In the genomic region with DNA sequence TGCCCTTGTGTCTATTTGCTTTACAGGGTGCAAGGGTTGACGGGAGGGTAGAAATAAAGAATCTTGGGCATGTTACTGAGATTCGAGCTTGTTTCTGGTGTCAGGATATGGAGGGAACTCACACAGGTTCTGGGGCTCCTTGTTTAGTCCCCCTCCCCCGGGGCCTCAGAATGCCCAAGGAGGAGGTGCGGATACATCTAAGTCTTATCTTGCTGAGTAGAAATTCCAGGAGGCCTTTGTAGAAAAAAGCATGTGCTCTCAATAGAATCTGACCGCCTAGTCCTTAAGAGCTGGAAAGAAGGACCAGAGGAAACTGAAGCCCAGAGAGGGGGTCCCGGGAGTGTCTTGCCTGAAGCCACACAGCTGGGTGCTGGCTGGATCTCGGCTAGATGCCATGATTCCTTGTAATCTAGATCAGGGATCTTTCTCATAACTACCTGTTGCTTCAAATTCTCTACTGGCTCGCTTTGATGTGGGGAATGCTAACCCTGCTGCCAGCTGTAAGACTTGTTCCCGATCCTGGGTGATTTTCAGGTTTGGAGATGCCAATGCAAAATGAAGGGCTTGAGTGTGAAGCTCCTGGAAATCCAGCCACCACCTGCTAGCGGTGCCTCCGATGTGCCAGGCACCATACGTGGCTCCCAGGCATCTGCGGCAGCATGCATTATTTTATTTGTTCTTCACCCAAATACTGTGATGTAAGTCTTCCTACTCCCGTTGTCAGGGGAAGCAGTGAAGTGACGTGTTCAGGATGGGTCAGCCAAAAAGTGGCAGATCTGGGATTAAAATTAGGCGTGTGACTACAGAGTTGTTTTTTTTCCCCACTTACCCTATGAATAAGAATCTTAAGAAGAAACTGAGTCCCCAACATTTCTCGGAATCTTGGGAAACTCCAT, we compare ENCODE assay signal across 30 cellular contexts.
DNase-seq lines count a peak whose midpoint lies in the region; ATAC-seq and TF ChIP-seq lines count a peak whose summit lies in the region.
"Had no signal": no experiment of that assay in that cellular context is flagged by ENCODE, and none has a peak within 500 bp of the region (broad histone marks: within the 10 kb centered on the region; RNA-seq: fewer than 3 reads in every experiment).

No MANE protein-coding gene starts in this region.

- H3K4me3 ChIP-seq in coronary artery (no peak overlapping the region), heart left ventricle (no peak overlapping the region), neural progenitor cell (no peak overlapping the region), SK-N-SH (ENCODE audit: low read depth in 2 of 2, low read length in 1 of 2) (no peak overlapping the region)
- H3K4me3 ChIP-seq: BLaER1 treated with 17β-estradiol and CSF1 and Interleukin-3, amounts not matched to agents 10 nM and 100 nM; cardiac muscle cell; GM23248; right lobe of liver; thyroid gland had no signal

- no peaks in the 10 kb centered on the region for H3K9me3 Mint-ChIP-seq in neural progenitor cell
- no peaks in the 10 kb centered on the region for H3K9me3 Mint-ChIP-seq in activated naive CD4-positive, alpha-beta T cell treated with anti-CD3 and anti-CD28 coated beads, Interleukin-2, amount 10 ng/mL, durations not matched to agents 7 days and 5 days
- H3K9me3 Mint-ChIP-seq: activated naive CD4-positive, alpha-beta T cell treated with anti-CD3 and anti-CD28 coated beads, Interleukin-2, amount 50 U/mL, for 72 hours; activated T-helper 2 cell treated with anti-CD3 and anti-CD28 coated beads, Interferon-gamma antibody, Interleukin-2, Interleukin-4, amounts not matched to agents 10 μg/mL and 5 μg/mL and 100 μg/mL, durations not matched to agents 14 hours and 24 hours and 36 hours; memory B cell; neural crest cell; stimulated activated naive CD8-positive, alpha-beta T cell treated with anti-CD3 and anti-CD28 coated beads, Interleukin-15, amount 100 ng/mL, for 72 hours had no signal

- no peak for TF ChIP-seq POLR2A in heart left ventricle (IDR thresholded peaks at IDR 0.05)

- H3K4me3 Mint-ChIP-seq in neural progenitor cell = no peak overlapping the region
- H3K4me3 Mint-ChIP-seq in activated naive CD4-positive, alpha-beta T cell treated with anti-CD3 and anti-CD28 coated beads, Interleukin-2, amount 10 ng/mL, durations not matched to agents 7 days and 5 days = no peak overlapping the region
- H3K4me3 Mint-ChIP-seq: memory B cell; neural crest cell; stimulated activated naive CD8-positive, alpha-beta T cell treated with anti-CD3 and anti-CD28 coated beads, Interleukin-15, amount 100 ng/mL, for 72 hours had no signal

- POLR2A ChIA-PET in SK-N-SH (lab: Yijun Ruan, JAX) = no interaction called here

- H3K79me2 ChIP-seq in neural progenitor cell (ENCODE audit: low read depth) = no peaks in the 10 kb centered on the region
- no peaks in the 10 kb centered on the region for H3K79me2 ChIP-seq in SK-N-SH (ENCODE audit: insufficient read depth)

- peaks cover 0 to 22% (median 1%) of the 10 kb centered on the region in 12 donors for H3K4me1 ChIP-seq in heart left ventricle
- peaks cover 40% of the 10 kb centered on the region for H3K4me1 ChIP-seq in neural progenitor cell
- peaks cover 0 to 32% of the 10 kb centered on the region in 2 experiments; a peak in 2 of 4 replicates for H3K4me1 ChIP-seq in SK-N-SH (ENCODE audit: control insufficient read depth in 1 of 2, insufficient read depth in 2 of 2, low read depth in 1 of 2, low read length in 1 of 2)
- H3K4me1 ChIP-seq: right lobe of liver had no signal

- H4K20me1 ChIP-seq in neural progenitor cell (ENCODE audit: low read depth) (no peaks in the 10 kb centered on the region), SK-N-SH (ENCODE audit: insufficient read depth) (no peaks in the 10 kb centered on the region)
- H4K20me1 ChIP-seq: BLaER1 treated with 17β-estradiol and CSF1 and Interleukin-3, amounts not matched to agents 10 nM and 100 nM had no signal

- H3F3A ChIP-seq in neural progenitor cell (ENCODE audit: low read depth) (peaks cover 13% of the 10 kb centered on the region), SK-N-SH (replicated peaks; ENCODE audit: insufficient read depth) (no peaks in the 10 kb centered on the region)

- intact Hi-C loops in heart left ventricle (cut with DNase I) = no loop called here

- TF ChIP-seq RAD21 in SK-N-SH (IDR thresholded peaks at IDR 0.05; ENCODE audit: low read length) = no peak

- H3K4me1 Mint-ChIP-seq in neural progenitor cell = peaks cover 31% of the 10 kb centered on the region
- H3K4me1 Mint-ChIP-seq in activated naive CD4-positive, alpha-beta T cell treated with anti-CD3 and anti-CD28 coated beads, Interleukin-2, amount 10 ng/mL, durations not matched to agents 7 days and 5 days = no peaks in the 10 kb centered on the region
- H3K4me1 Mint-ChIP-seq: memory B cell; stimulated activated naive CD8-positive, alpha-beta T cell treated with anti-CD3 and anti-CD28 coated beads, Interleukin-15, amount 100 ng/mL, for 72 hours had no signal

- 84 to 88% (median 85%) methylated on average over 17 of the region's 17 CpGs for WGBS in heart left ventricle, 4 donors
- 90% methylated on average over 17 of the region's 17 CpGs for WGBS in SK-N-SH (ENCODE audit: low lambda C conversion rate)

- H2AFZ ChIP-seq in neural progenitor cell (replicated peaks) (no peak overlapping the region), SK-N-SH (ENCODE audit: low read depth) (no peak overlapping the region)
- H2AFZ ChIP-seq: GM23248 had no signal

- H3K27me3 Mint-ChIP-seq in neural progenitor cell (ENCODE audit: insufficient read depth, low read depth) = peaks cover 6% of the 10 kb centered on the region
- H3K27me3 Mint-ChIP-seq in activated naive CD4-positive, alpha-beta T cell treated with anti-CD3 and anti-CD28 coated beads, Interleukin-2, amount 10 ng/mL, durations not matched to agents 7 days and 5 days = no peaks in the 10 kb centered on the region
- H3K27me3 Mint-ChIP-seq: stimulated activated naive CD8-positive, alpha-beta T cell treated with anti-CD3 and anti-CD28 coated beads, Interleukin-15, amount 100 ng/mL, for 72 hours had no signal

- H3K27ac ChIP-seq in coronary artery (peak overlapping the region; percentile 63 to 79), heart left ventricle (peak overlapping the region in 8 of 12 donors; percentile 8 to 78 (median 70)), neural progenitor cell (no peak overlapping the region), SK-N-SH (ENCODE audit: low read depth in 2 of 2, low read length in 1 of 2) (no peak overlapping the region)
- H3K27ac ChIP-seq: BLaER1 treated with 17β-estradiol and CSF1 and Interleukin-3, amounts not matched to agents 10 nM and 100 nM; cardiac muscle cell; GM23248; right lobe of liver; thyroid gland; VCaP had no signal

- H3K36me3 Mint-ChIP-seq in neural progenitor cell = no peaks in the 10 kb centered on the region
- no peaks in the 10 kb centered on the region for H3K36me3 Mint-ChIP-seq in activated naive CD4-positive, alpha-beta T cell treated with anti-CD3 and anti-CD28 coated beads, Interleukin-2, amount 10 ng/mL, durations not matched to agents 7 days and 5 days
- H3K36me3 Mint-ChIP-seq: activated naive CD4-positive, alpha-beta T cell treated with anti-CD3 and anti-CD28 coated beads, Interleukin-2, amount 50 U/mL, for 72 hours; memory B cell had no signal

- H3K36me3 ChIP-seq in heart left ventricle = no peaks in the 10 kb centered on the region
- H3K36me3 ChIP-seq in neural progenitor cell = no peaks in the 10 kb centered on the region
- no peaks in the 10 kb centered on the region for H3K36me3 ChIP-seq in SK-N-SH (replicated peaks in 1 of 2; ENCODE audit: control insufficient read depth in 1 of 2, insufficient read depth in 2 of 2, low read length in 1 of 2)
- H3K36me3 ChIP-seq: cardiac muscle cell, right lobe of liver, thyroid gland had no signal

- TF ChIP-seq CTCF in coronary artery (IDR thresholded peaks at IDR 0.05) = no peak
- no peak for TF ChIP-seq CTCF in heart left ventricle (IDR thresholded peaks at IDR 0.05)
- no peak for TF ChIP-seq CTCF in neural progenitor cell (IDR thresholded peaks at IDR 0.05)
- no peak for TF ChIP-seq CTCF in SK-N-SH (IDR thresholded peaks at IDR 0.05)

- no peaks in the 10 kb centered on the region for H3K9me3 ChIP-seq in heart left ventricle
- H3K9me3 ChIP-seq in neural progenitor cell (ENCODE audit: low read depth) = no peaks in the 10 kb centered on the region
- no peaks in the 10 kb centered on the region for H3K9me3 ChIP-seq in SK-N-SH
- H3K9me3 ChIP-seq: BLaER1 treated with 17β-estradiol and CSF1 and Interleukin-3, amounts not matched to agents 10 nM and 100 nM; right lobe of liver; thyroid gland had no signal

- peak in 2 of 4 donors; percentile 30 to 50 for ATAC-seq in heart left ventricle
- ATAC-seq in GM21423 (IDR thresholded peaks at IDR 0.05; ENCODE audit: unreplicated experiment) = no peak
- ATAC-seq: activated naive CD4-positive, alpha-beta T cell treated with anti-CD3 and anti-CD28 coated beads, Interleukin-2, amount 50 U/mL, for 72 hours; stimulated activated naive CD8-positive, alpha-beta T cell treated with anti-CD3 and anti-CD28 coated beads, Interleukin-15, amount 100 ng/mL, for 72 hours had no signal

- no peak for TF ChIP-seq EP300 in SK-N-SH (IDR thresholded peaks at IDR 0.05; ENCODE audit: borderline replicate concordance in 1 of 2, low read depth in 1 of 2, low read length in 1 of 2)

- no peaks in the 10 kb centered on the region for H3K9me2 ChIP-seq in SK-N-SH

- DNase-seq in coronary artery (ENCODE audit: low spot score) (no peak), heart left ventricle (peak in 3 of 5 donors; percentile 24 to 49 (median 38)), neural progenitor cell (ENCODE audit: low spot score) (peak; percentile 28), SK-N-SH (no peak), NCI-H2227 treated with DMSO at 0.1 percent for 48 hours (lab: John Stamatoyannopoulos, UW) (no peak)
- DNase-seq in activated naive CD4-positive, alpha-beta T cell treated with anti-CD3 and anti-CD28 coated beads, Interleukin-2, amount 10 ng/mL, durations not matched to agents 7 days and 5 days = no peak
- DNase-seq: activated CD4-positive, alpha-beta T cell treated with anti-CD3 and anti-CD28 coated beads for 4 hours; activated CD8-positive, alpha-beta memory T cell treated with anti-CD3 and anti-CD28 coated beads for 24 hours; activated T-cell treated with anti-CD3 and anti-CD28 coated beads for 4 hours; amygdala; COR-L47; cortex of kidney; DMS53; foreskin melanocyte; GM23248; NCI-H146; right lobe of liver; SIG-M5; stimulated activated naive CD8-positive, alpha-beta T cell treated with anti-CD3 and anti-CD28 coated beads, Interleukin-15, amount 100 ng/mL, for 72 hours; SW 1271; T-helper 9 cell; thyroid gland had no signal

- H3K4me2 ChIP-seq in neural progenitor cell = peak overlapping the region; percentile 0
- H3K4me2 ChIP-seq in SK-N-SH = no peak overlapping the region
- H3K4me2 ChIP-seq: BLaER1 treated with 17β-estradiol and CSF1 and Interleukin-3, amounts not matched to agents 10 nM and 100 nM had no signal

- CTCF ChIA-PET in SK-N-SH (lab: Yijun Ruan, JAX) = no interaction called here
- CTCF ChIA-PET in activated naive CD4-positive, alpha-beta T cell treated with anti-CD3 and anti-CD28 coated beads, Interleukin-2, amount 10 ng/mL, durations not matched to agents 7 days and 5 days (lab: Charles Lee) = no interaction called here

- H3K27me3 ChIP-seq in heart left ventricle = no peaks in the 10 kb centered on the region
- no peaks in the 10 kb centered on the region for H3K27me3 ChIP-seq in neural progenitor cell
- no peaks in the 10 kb centered on the region for H3K27me3 ChIP-seq in SK-N-SH (ENCODE audit: insufficient read depth)
- H3K27me3 ChIP-seq: BLaER1 treated with 17β-estradiol and CSF1 and Interleukin-3, amounts not matched to agents 10 nM and 100 nM; cardiac muscle cell; right lobe of liver; thyroid gland had no signal

- no peak overlapping the region for H3K27ac Mint-ChIP-seq in neural progenitor cell
- no peak overlapping the region for H3K27ac Mint-ChIP-seq in activated naive CD4-positive, alpha-beta T cell treated with anti-CD3 and anti-CD28 coated beads, Interleukin-2, amount 10 ng/mL, durations not matched to agents 7 days and 5 days
- H3K27ac Mint-ChIP-seq: activated naive CD4-positive, alpha-beta T cell treated with anti-CD3 and anti-CD28 coated beads, Interleukin-2, amount 50 U/mL, for 72 hours; activated T-helper 2 cell treated with anti-CD3 and anti-CD28 coated beads, Interferon-gamma antibody, Interleukin-2, Interleukin-4, amounts not matched to agents 10 μg/mL and 5 μg/mL and 100 μg/mL, durations not matched to agents 14 hours and 24 hours and 36 hours; memory B cell; stimulated activated naive CD8-positive, alpha-beta T cell treated with anti-CD3 and anti-CD28 coated beads, Interleukin-15, amount 100 ng/mL, for 72 hours had no signal

- H3K9ac ChIP-seq in neural progenitor cell = no peak overlapping the region
- H3K9ac ChIP-seq in SK-N-SH = no peak overlapping the region
- H3K9ac ChIP-seq: BLaER1 treated with 17β-estradiol and CSF1 and Interleukin-3, amounts not matched to agents 10 nM and 100 nM; GM23248 had no signal

Comparison
In these comparisons a context has a peak if more than half of its experiments do, and no peak if none do; other contexts are left out.
1. DNase-seq: peak in heart left ventricle (3 of 5) and neural progenitor cell (single experiment); none in coronary artery (single experiment), SK-N-SH (single experiment), activated naive CD4-positive, alpha-beta T cell treated with anti-CD3 and anti-CD28 coated beads, Interleukin-2, amount 10 ng/mL, durations not matched to agents 7 days and 5 days (single experiment) and NCI-H2227 treated with DMSO at 0.1 percent for 48 hours (single experiment).
2. H3K27ac ChIP-seq: peak in coronary artery (2 of 2) and heart left ventricle (8 of 12); none in neural progenitor cell (single experiment) and SK-N-SH (0 of 2).